ENCODE assay signal across 8 cellular contexts in genomic region chr10:99732033-99732912, GRCh38. TPM values are rescaled to one million over a fixed set of nuclear protein-coding genes. Genes with fewer than 3 reads are reported as not detected.
DNase-seq lines count a peak whose midpoint lies in the region; ATAC-seq and TF ChIP-seq lines count a peak whose summit lies in the region.

TSS of gene COX15 (minus strand) at chr10:99732127. CDS start at chr10:99732049, 78 bp downstream.
TSS of gene CUTC (plus strand) at chr10:99732234. CDS start at chr10:99732349, 115 bp downstream.

- DNase-seq in GM13976 (ENCODE audit: low spot score) (peak; percentile 94), NCI-H146 treated with DMSO at 0.1 percent for 48 hours (lab: John Stamatoyannopoulos, UW; ENCODE audit: unreplicated experiment) (peak; percentile 88), amniotic epithelial cell (ENCODE audit: low read depth) (peak; percentile 96), heart right ventricle (peak; percentile 97), posterior cingulate gyrus (peak; percentile 93 to 99 (median 97)), upper lobe of left lung (peak; percentile 97 to 99)

- peaks cover 0 to 41% (median 6%) of the 10 kb centered on the region in 9 donors for H3K36me3 ChIP-seq in heart right ventricle
- peaks cover 0 to 30% (median 7%) of the 10 kb centered on the region in 4 donors for H3K36me3 ChIP-seq in upper lobe of left lung

- peak; percentile 25 for TF ChIP-seq CTCF in GM13976 (IDR thresholded peaks at IDR 0.05; ENCODE audit: borderline replicate concordance, control extremely low read depth, extremely low read depth, insufficient read depth, missing control alignments)
- peak in 6 of 9 donors; percentile 6 to 31 (median 18) for TF ChIP-seq CTCF in heart right ventricle (IDR thresholded peaks at IDR 0.05)
- TF ChIP-seq CTCF in upper lobe of left lung (IDR thresholded peaks at IDR 0.05): peak; percentile 15 to 80 (median 48)

- ATAC-seq in HG02884 (IDR thresholded peaks at IDR 0.05; ENCODE audit: unreplicated experiment): peak; percentile 80
- ATAC-seq in heart right ventricle: peak; percentile 97 to 99 (median 99)
- peak; percentile 98 for ATAC-seq in upper lobe of left lung (ENCODE audit: low FRiP score in 2 of 2)

- in situ Hi-C loops in GM13976 (cut with MboI; ENCODE audit: low sequenced_read_pairs, unreplicated experiment): no loop called here

- H3K4me1 ChIP-seq in heart right ventricle (peaks cover 0 to 41% (median 24%) of the 10 kb centered on the region in 9 donors), upper lobe of left lung (peaks cover 20 to 35% (median 26%) of the 10 kb centered on the region in 4 donors)

- TF ChIP-seq POLR2A in upper lobe of left lung (IDR thresholded peaks at IDR 0.05): peak in 3 of 4 donors; percentile 71 to 83 (median 77)

- H3K4me3 ChIP-seq in heart right ventricle: peak within 1 kb of the TSS; percentile 61 to 94 (median 82)
- H3K4me3 ChIP-seq in upper lobe of left lung: peak within 1 kb of the TSS; percentile 15 to 92 (median 66)

- no peak for TF ChIP-seq EP300 in upper lobe of left lung (IDR thresholded peaks at IDR 0.05)

- H3K9me3 ChIP-seq in heart right ventricle (no peaks in the 10 kb centered on the region), upper lobe of left lung (no peaks in the 10 kb centered on the region)

- H3K27ac ChIP-seq in heart right ventricle (peak within 1 kb of the TSS; percentile 57 to 97 (median 94)), upper lobe of left lung (peak within 1 kb of the TSS; percentile 84 to 98 (median 94))

- 0% methylated on average over 75 to 76 of the region's 76 CpGs for WGBS in heart right ventricle, 2 donors
- WGBS in upper lobe of left lung, 2 donors: 0% methylated on average over 19 to 76 of the region's 76 CpGs

- intact Hi-C loops in T-helper 1 cell treated with Interleukin-12 subunit alpha and Interleukin-12 subunit beta and Interleukin-4 antibody, amounts not matched to agents 30 ng/mL and 1 ng/mL, for 36 hours (cut with micrococcal nuclease): loop anchor here (1.0 to 5.0 kb wide), 12 partner anchors 73 to 1620 kb away; partner anchors contain the start of genes BTRC, CHUK, CWF19L1 and DNMBP
- intact Hi-C loops in heart right ventricle (cut with DNase I) (loop anchor here in 3 of 10 donors (2.0 to 10.0 kb wide), 3 partner anchors 110 to 301 kb away; partner anchors contain the start of genes GOT1 (in 2 of the 3) and SLC25A28 (in 1 of the 3)), posterior cingulate gyrus (cut with DNase I) (loop anchor here (5.0 kb wide), 2 partner anchors 110 to 300 kb away; partner anchors contain the start of genes GOT1 and SLC25A28)

- H3K27me3 ChIP-seq in heart right ventricle (no peaks in the 10 kb centered on the region), upper lobe of left lung (no peaks in the 10 kb centered on the region)

RNA-seq across cellular contexts. Expression of gene COX15, which starts in this region (rescaled TPM):
- total RNA-seq in T-helper 1 cell treated with Interleukin-12 subunit alpha and Interleukin-12 subunit beta and Interleukin-4 antibody, amounts not matched to agents 30 ng/mL and 1 ng/mL, for 36 hours: 38.1 and 39.6 TPM in 2 replicates
- total RNA-seq in heart right ventricle (10 to 100 TPM; 29.6 to 47.2 (median 38.7) TPM), upper lobe of left lung (10 to 100 TPM; 16.0 to 38.3 (median 29.3) TPM)
- polyA plus RNA-seq in heart right ventricle: 10 to 100 TPM; 12.5 to 12.6 TPM

RNA-seq across cellular contexts. Expression of gene CUTC, which starts in this region (rescaled TPM):
- 22.5 and 23.1 TPM in 2 replicates for total RNA-seq in T-helper 1 cell treated with Interleukin-12 subunit alpha and Interleukin-12 subunit beta and Interleukin-4 antibody, amounts not matched to agents 30 ng/mL and 1 ng/mL, for 36 hours
- 10 to 100 TPM; 29.7 to 43.7 (median 35.1) TPM for total RNA-seq in heart right ventricle
- polyA plus RNA-seq in heart right ventricle: 10 to 100 TPM; 36.3 to 40.5 TPM
- total RNA-seq in upper lobe of left lung: 10 to 100 TPM; 10.7 to 35.6 (median 15.8) TPM

Comparison
In these comparisons a context has a peak if more than half of its experiments do, and no peak if none do; other contexts are left out.
1. Peak in every context shown above with its lines: DNase-seq, ATAC-seq, H3K4me3 ChIP-seq and H3K27ac ChIP-seq.